ENCODE assay signal across 8 cellular contexts in the genomic region with DNA sequence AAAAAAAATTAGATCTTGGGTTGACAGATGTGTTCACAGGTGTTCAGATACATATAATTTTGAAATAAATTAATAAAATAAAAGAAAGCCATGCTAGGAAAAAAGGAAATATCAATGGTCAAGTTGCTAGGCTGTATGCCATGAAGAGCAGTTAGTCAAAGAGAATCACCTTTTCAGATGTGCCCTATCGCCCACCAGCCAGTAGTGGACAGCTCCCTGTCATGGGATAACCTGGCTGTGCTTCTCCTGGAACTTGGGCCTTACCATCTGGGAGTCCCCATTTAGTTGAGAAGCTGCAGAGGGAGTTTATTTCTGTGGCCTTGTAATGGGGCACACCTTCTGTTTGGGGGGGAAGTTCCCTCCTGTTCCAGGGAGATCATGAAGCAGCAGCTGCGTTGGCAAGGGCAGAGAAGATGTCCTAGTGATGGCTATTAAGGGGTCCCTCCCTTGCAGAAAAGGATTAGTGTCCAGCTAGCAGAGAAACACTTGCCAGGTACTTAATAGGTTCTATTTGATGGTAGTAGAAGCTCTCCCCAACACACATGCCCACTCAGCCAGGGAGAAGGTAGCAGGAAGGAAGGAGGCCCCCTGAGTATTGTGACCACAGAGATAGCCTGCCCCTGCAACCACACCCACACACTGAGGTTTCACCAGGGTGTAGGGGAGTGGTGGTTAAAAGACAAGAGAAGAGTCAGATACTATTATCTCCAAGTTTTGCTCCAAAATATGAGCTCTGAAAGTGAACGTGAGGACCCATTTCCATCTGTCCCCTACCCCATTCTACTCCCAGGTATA.
A peak's percentile ranks its signal among the peaks of the same experiment; 100 is the strongest.
DNase-seq lines count a peak whose midpoint lies in the region; ATAC-seq, FAIRE-seq and TF ChIP-seq lines count a peak whose summit lies in the region.

No MANE protein-coding gene starts in this region.

- peak overlapping the region; percentile 77 for H3K27ac Mint-ChIP-seq in activated T-cell treated with anti-CD3 and anti-CD28 coated beads, Interleukin-2, amount 50 U/mL, for 72 hours

- H3K9me3 ChIP-seq in kidney (ENCODE audit: control insufficient read depth in 1 of 2, low read length in 2 of 2), result no peaks in the 10 kb centered on the region

- DNase-seq in GM10248 (ENCODE audit: extremely low spot score) (peak; percentile 65), kidney (no peak), SW480 (ENCODE audit: low spot score) (no peak), posterior vena cava (ENCODE audit: low spot score) (no peak), NCI-H446 (lab: John Stamatoyannopoulos, UW) (no peak)
- DNase-seq in activated T-cell treated with anti-CD3 and anti-CD28 coated beads, Interleukin-2, amount 50 U/mL, for 72 hours, result peak; percentile 52 to 67

- peak overlapping the region; percentile 66 to 74 for H3K4me3 Mint-ChIP-seq in activated T-cell treated with anti-CD3 and anti-CD28 coated beads, Interleukin-2, amount 50 U/mL, for 72 hours

- H3K27ac ChIP-seq in kidney (ENCODE audit: low read depth in 2 of 2, low read length in 2 of 2), result no peak overlapping the region

- ATAC-seq in GM19467 (IDR thresholded peaks at IDR 0.05; ENCODE audit: unreplicated experiment) (peak; percentile 62), HG03342 (IDR thresholded peaks at IDR 0.05; ENCODE audit: unreplicated experiment) (peak; percentile 62)
- ATAC-seq in activated T-cell treated with anti-CD3 and anti-CD28 coated beads, Interleukin-2, amount 50 U/mL, for 72 hours (replicated peaks in 1 of 2), result peak; percentile 74 to 82

- no peak overlapping the region for H3K9ac ChIP-seq in kidney (ENCODE audit: low read length in 2 of 2)

- H3K36me3 ChIP-seq in kidney (ENCODE audit: control insufficient read depth in 1 of 2, insufficient read depth in 2 of 2, low read length in 2 of 2), result no peaks in the 10 kb centered on the region

- intact Hi-C loops in kidney (cut with DNase I), result no loop called here
- intact Hi-C loops in posterior vena cava (cut with DNase I), result no loop called here

- CTCF ChIA-PET in GM10248 (lab: Yijun Ruan, JAX), result interaction anchor here (0.7 to 2.3 kb wide), 13 partner anchors 10 to 320 kb away, joined by 3 to 8 read pairs (median 4); no protein-coding TSS in a partner anchor

- TF ChIP-seq CTCF in GM10248 (IDR thresholded peaks at IDR 0.05; ENCODE audit: control extremely low read depth, extremely low read depth, low read depth, missing control alignments) (no peak), kidney (IDR thresholded peaks at IDR 0.05; ENCODE audit: borderline replicate concordance, extremely low read depth, insufficient read depth) (no peak)

- POLR2A ChIA-PET in GM10248 (lab: Yijun Ruan, JAX), result interaction anchor here (1.5 to 1.7 kb wide), 2 partner anchors 9 to 21 kb away, joined by 5 to 7 read pairs; no protein-coding TSS in a partner anchor

- no peak overlapping the region for H3K4me3 ChIP-seq in kidney (ENCODE audit: low read length in 2 of 2)

- H3K36me3 Mint-ChIP-seq in activated T-cell treated with anti-CD3 and anti-CD28 coated beads, Interleukin-2, amount 50 U/mL, for 72 hours (ENCODE audit: insufficient read depth in 2 of 2), result no peaks in the 10 kb centered on the region

- no peaks in the 10 kb centered on the region for H3K9me3 Mint-ChIP-seq in activated T-cell treated with anti-CD3 and anti-CD28 coated beads, Interleukin-2, amount 50 U/mL, for 72 hours

- no peaks in the 10 kb centered on the region for H3K27me3 Mint-ChIP-seq in activated T-cell treated with anti-CD3 and anti-CD28 coated beads, Interleukin-2, amount 50 U/mL, for 72 hours (ENCODE audit: low read depth)

- no peak for FAIRE-seq in kidney (lab: Jason Lieb, UNC)

- peaks cover 49% of the 10 kb centered on the region for H3K4me1 Mint-ChIP-seq in activated T-cell treated with anti-CD3 and anti-CD28 coated beads, Interleukin-2, amount 50 U/mL, for 72 hours (ENCODE audit: low read depth)

- peaks cover 0 to 5% of the 10 kb centered on the region in 2 donors for H3K4me1 ChIP-seq in kidney (ENCODE audit: control insufficient read depth in 1 of 2, insufficient read depth in 1 of 2, low read depth in 1 of 2, low read length in 2 of 2)

Comparison
In these comparisons a context has a peak if more than half of its experiments do, and no peak if none do; other contexts are left out.
1. DNase-seq: peak in GM10248 (single experiment) and activated T-cell treated with anti-CD3 and anti-CD28 coated beads, Interleukin-2, amount 50 U/mL, for 72 hours (2 of 2); none in kidney (single experiment), SW480 (single experiment), posterior vena cava (single experiment) and NCI-H446 (0 of 2).
2. Peak in every context shown above with its lines, with median percentiles within 50 percentile points of each other: ATAC-seq.